In the genomic region with DNA sequence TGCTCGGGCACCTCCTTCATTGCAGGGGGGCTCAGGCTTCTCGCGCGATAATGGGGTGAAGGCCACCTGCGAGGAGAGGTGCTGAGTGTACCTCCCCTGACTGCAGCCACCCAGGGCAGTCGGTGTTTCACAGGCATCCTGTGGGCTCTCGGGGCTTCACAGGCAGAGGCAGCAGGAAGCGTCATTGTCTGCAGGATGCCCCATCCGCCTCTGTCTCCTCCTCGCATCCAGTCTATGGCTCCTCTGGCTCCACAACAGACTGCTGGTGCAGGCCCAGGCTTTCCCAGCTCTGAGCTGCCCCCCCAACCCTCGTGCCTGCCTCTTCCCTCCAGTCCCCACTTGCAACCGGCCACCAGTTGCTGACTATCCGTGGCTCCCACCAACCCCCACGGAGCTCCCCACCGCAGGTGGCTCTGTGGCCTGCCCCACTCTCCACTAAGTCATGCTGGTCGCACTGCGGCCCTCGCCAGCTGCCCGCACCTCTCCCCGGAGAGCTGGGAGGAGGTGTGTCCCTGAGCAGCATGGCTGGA, we compare ENCODE assay signal across 14 cellular contexts. TPM values are rescaled to one million over a fixed set of nuclear protein-coding genes. Genes with fewer than 3 reads are reported as not detected.
DNase-seq lines count a peak whose midpoint lies in the region; ATAC-seq and TF ChIP-seq lines count a peak whose summit lies in the region.
"Had no signal": no experiment of that assay in that cellular context is flagged by ENCODE, and none has a peak within 500 bp of the region (broad histone marks: within the 10 kb centered on the region; RNA-seq: fewer than 3 reads in every experiment).

No MANE protein-coding gene starts in this region.

- peak overlapping the region; percentile 76 for H3K27ac ChIP-seq in right cardiac atrium (ENCODE audit: low read length)
- no peak overlapping the region for H3K27ac ChIP-seq in spleen
- no peak overlapping the region for H3K27ac ChIP-seq in gastroesophageal sphincter

- no peaks in the 10 kb centered on the region for H3K9me3 ChIP-seq in right cardiac atrium (ENCODE audit: control insufficient read depth, low read length)
- no peaks in the 10 kb centered on the region for H3K9me3 ChIP-seq in spleen
- no peaks in the 10 kb centered on the region for H3K9me3 ChIP-seq in gastroesophageal sphincter

- TF ChIP-seq CTCF in spleen (IDR thresholded peaks at IDR 0.05 in 8 of 11, conservative IDR thresholded peaks at IDR 0.05 in 3 of 11) (no peak), gastroesophageal sphincter (IDR thresholded peaks at IDR 0.05) (no peak)

- H3K36me3 ChIP-seq in spleen (no peaks in the 10 kb centered on the region), gastroesophageal sphincter (no peaks in the 10 kb centered on the region)

- H3K4me3 ChIP-seq in right cardiac atrium (ENCODE audit: low read length) = no peak overlapping the region
- H3K4me3 ChIP-seq in spleen = no peak overlapping the region
- H3K4me3 ChIP-seq in gastroesophageal sphincter = no peak overlapping the region

- TF ChIP-seq POLR2A in spleen (IDR thresholded peaks at IDR 0.05) (no peak), gastroesophageal sphincter (IDR thresholded peaks at IDR 0.05) (no peak)

- DNase-seq in activated CD4-positive, alpha-beta T cell treated with anti-CD3 and anti-CD28 coated beads for 1 hour = peak; percentile 6
- no peak for DNase-seq in activated CD4-positive, alpha-beta T cell treated with anti-CD3 and anti-CD28 coated beads, Interleukin-2, amount 50 U/mL, for 4 hours
- peak; percentile 7 for DNase-seq in activated CD8-positive, alpha-beta memory T cell treated with anti-CD3 and anti-CD28 coated beads, Interleukin-2, amount 50 U/mL, for 48 hours
- peak; percentile 14 to 56 (median 36) for DNase-seq in right cardiac atrium
- peak; percentile 62 for DNase-seq in spleen
- DNase-seq: activated CD4-positive, alpha-beta T cell treated with anti-CD3 and anti-CD28 coated beads, Interleukin-2, amount 10 ng/mL, durations not matched to agents 7 days and 5 days; CD4-positive, alpha-beta memory T cell; central memory CD4-positive, alpha-beta T cell; NCI-H2029 treated with DMSO at 0.1 percent for 48 hours; RPMI8226; stimulated activated CD4-positive, alpha-beta T cell treated with anti-CD3 and anti-CD28 coated beads, Interleukin-1b, Interleukin-23, amount 100 ng/mL, for 48 hours had no signal

- intact Hi-C loops in right cardiac atrium (cut with DNase I) = no loop called here
- intact Hi-C loops in spleen (cut with DNase I; ENCODE audit: low total_unique reads) = no loop called here

- H3K4me1 ChIP-seq in right cardiac atrium (ENCODE audit: control insufficient read depth, insufficient read depth, low read length) = peaks cover 21% of the 10 kb centered on the region
- no peaks in the 10 kb centered on the region for H3K4me1 ChIP-seq in spleen
- no peaks in the 10 kb centered on the region for H3K4me1 ChIP-seq in gastroesophageal sphincter

- ATAC-seq in right cardiac atrium = no peak
- no peak for ATAC-seq in HG03354 (IDR thresholded peaks at IDR 0.05; ENCODE audit: poor library complexity, severe bottlenecking, unreplicated experiment)
- ATAC-seq in gastroesophageal sphincter = no peak
- ATAC-seq in GM19452 (IDR thresholded peaks at IDR 0.05; ENCODE audit: unreplicated experiment) = no peak

- 73% methylated on average over 20 of the region's 20 CpGs for WGBS in right cardiac atrium
- WGBS in spleen, 5 donors = 82 to 90% (median 85%) methylated on average over 13 to 20 of the region's 20 CpGs
- WGBS in gastroesophageal sphincter (ENCODE audit: low coverage in 1 of 2), 2 donors = 94 to 100% methylated on average over 1 to 2 of the region's 20 CpGs

- no peak for TF ChIP-seq EP300 in gastroesophageal sphincter (IDR thresholded peaks at IDR 0.05)

- H3K27me3 ChIP-seq in right cardiac atrium (ENCODE audit: control insufficient read depth, insufficient read depth) (no peaks in the 10 kb centered on the region), spleen (replicated peaks in 1 of 7) (peaks cover 0 to 22% (median 0%) of the 10 kb centered on the region in 7 donors), gastroesophageal sphincter (peaks cover 15% of the 10 kb centered on the region)

RNA-seq across cellular contexts. Expression of gene CAMK2B, which starts 36.5 kb away (rescaled TPM):
- 100 to 1,000 TPM in 2 of 4 donors, 10 to 100 TPM in 2; 79.7 to 134 (median 106) TPM for total RNA-seq in right cardiac atrium
- 105 TPM for polyA plus RNA-seq in right cardiac atrium
- 1 to 10 TPM in 1 of 7 donors, under 1 TPM in 4, not detected in 2; 0.20 to 2.9 (median 0.29) TPM for total RNA-seq in spleen
- polyA plus RNA-seq in spleen = 1 to 10 TPM in 1 of 3 donors, under 1 TPM in 2; 0.57 to 1.1 (median 0.65) TPM
- total RNA-seq in gastroesophageal sphincter = 1 to 10 TPM in 2 of 4 donors, under 1 TPM in 2; 0.27 to 1.5 (median 0.81) TPM
- total RNA-seq: activated CD4-positive, alpha-beta T cell treated with anti-CD3 and anti-CD28 coated beads, Interleukin-2, amount 10 ng/mL, durations not matched to agents 7 days and 5 days; CD4-positive, alpha-beta memory T cell had no signal
- polyA plus RNA-seq: CD4-positive, alpha-beta memory T cell had no signal

Comparison
In these comparisons a context has a peak if more than half of its experiments do, and no peak if none do; other contexts are left out.
1. DNase-seq: peak in activated CD4-positive, alpha-beta T cell treated with anti-CD3 and anti-CD28 coated beads for 1 hour (single experiment), activated CD8-positive, alpha-beta memory T cell treated with anti-CD3 and anti-CD28 coated beads, Interleukin-2, amount 50 U/mL, for 48 hours (single experiment), right cardiac atrium (3 of 3) and spleen (single experiment); none in activated CD4-positive, alpha-beta T cell treated with anti-CD3 and anti-CD28 coated beads, Interleukin-2, amount 50 U/mL, for 4 hours (0 of 2).
2. RNA of gene CAMK2B, which starts 36.5 kb away (total RNA-seq): 79.7 to 134 TPM in right cardiac atrium; 0.27 to 1.5 TPM in gastroesophageal sphincter and 0.20 to 2.9 TPM in spleen; every median in the first group is over 10 times any median in the second.